In genomic region chr14:59429798-59430197, GRCh38 we compare ENCODE assay signal across 18 cellular contexts.
"Had no signal": no experiment of that assay in that cellular context is flagged by ENCODE, and none has a peak within 500 bp of the region (broad histone marks: within the 10 kb centered on the region; RNA-seq: fewer than 3 reads in every experiment).

No MANE protein-coding gene starts in this region.

- H3K4me3 ChIP-seq: gastrocnemius medialis, psoas muscle, tibial artery had no signal

- H3K27me3 ChIP-seq: gastrocnemius medialis, tibial artery had no signal

- H3K27ac ChIP-seq: gastrocnemius medialis, parathyroid adenoma, psoas muscle had no signal

- H3K36me3 ChIP-seq: gastrocnemius medialis, tibial artery had no signal

- DNase-seq: central memory CD4-positive, alpha-beta T cell; cortex of kidney; effector memory CD4-positive, alpha-beta T cell; gastrocnemius medialis; glutamatergic neuron; immature natural killer cell; mesendoderm; naive B cell; occipital lobe; psoas muscle; small intestine; stimulated activated CD4-positive, alpha-beta T cell treated with anti-CD3 and anti-CD28 coated beads, Interleukin-4, amount 100 ng/mL, for 1 hour; stimulated activated CD8-positive, alpha-beta memory T cell treated with anti-CD3 and anti-CD28 coated beads, Interleukin-4, amount 100 ng/mL, for 48 hours; stimulated activated naive CD8-positive, alpha-beta T cell treated with anti-CD3 and anti-CD28 coated beads, Interleukin-15, Interleukin-2, amounts not matched to agents 100 U/mL and 50 U/mL, for 24 hours; tibial artery had no signal

- H3K9me3 ChIP-seq: gastrocnemius medialis, psoas muscle, tibial artery had no signal

- ATAC-seq: esophagus mucosa; gastrocnemius medialis; psoas muscle; stimulated activated effector memory CD8-positive, alpha-beta T cell treated with anti-CD3 and anti-CD28 coated beads, Interleukin-12 subunit alpha, Interleukin-12 subunit beta, amount 100 ng/mL, for 72 hours; stimulated activated naive CD8-positive, alpha-beta T cell treated with anti-CD3 and anti-CD28 coated beads, Interleukin-15, Interleukin-2, amounts not matched to agents 100 U/mL and 50 U/mL, for 24 hours had no signal
